ENCODE assay signal across 8 cellular contexts in genomic region chr15:99100245-99101173, GRCh38. TPM values are rescaled to one million over a fixed set of nuclear protein-coding genes. Genes with fewer than 3 reads are reported as not detected.
DNase-seq lines count a peak whose midpoint lies in the region; ATAC-seq lines count a peak whose summit lies in the region.

No MANE protein-coding gene starts in this region.

- H3K27me3 ChIP-seq in esophagus (ENCODE audit: control insufficient read depth in 1 of 2, insufficient read depth in 2 of 2, low read length in 2 of 2): peaks cover 0 to 5% of the 10 kb centered on the region in 2 donors

- H3K36me3 ChIP-seq in esophagus (ENCODE audit: control insufficient read depth in 2 of 2, insufficient read depth in 2 of 2, low read length in 1 of 2) (no peaks in the 10 kb centered on the region), mesodermal cell (ENCODE audit: control insufficient read depth, insufficient read depth, low read length) (no peaks in the 10 kb centered on the region)

- DNase-seq in Daoy (ENCODE audit: low read depth) (peak; percentile 82), NCI-H345 (lab: John Stamatoyannopoulos, UW) (peak; percentile 65), stromal cell of bone marrow (ENCODE audit: low read depth) (peak; percentile 48)
- DNase-seq in activated CD8-positive, alpha-beta memory T cell treated with anti-CD3 and anti-CD28 coated beads for 24 hours: peak; percentile 68
- no peak for DNase-seq in stimulated activated naive CD4-positive, alpha-beta T cell treated with Interleukin-2 at 50 U/mL for 16 hours (lab: John Stamatoyannopoulos, UW)

- H3K27ac ChIP-seq in esophagus (ENCODE audit: low read depth in 2 of 2, low read length in 1 of 2) (peak overlapping the region; percentile 34 to 35), mesodermal cell (ENCODE audit: low read depth, low read length, severe bottlenecking) (no peak overlapping the region)

- peaks cover 0 to 3% of the 10 kb centered on the region in 2 donors for H3K9me3 ChIP-seq in esophagus (ENCODE audit: control insufficient read depth in 2 of 2, insufficient read depth in 1 of 2, low read depth in 1 of 2, low read length in 1 of 2)
- H3K9me3 ChIP-seq in mesodermal cell (ENCODE audit: control insufficient read depth, low read length): no peaks in the 10 kb centered on the region

- H3K4me3 ChIP-seq in esophagus (ENCODE audit: low read depth in 1 of 2, low read length in 2 of 2) (peak overlapping the region; percentile 18 to 20), mesodermal cell (ENCODE audit: extremely low read depth, insufficient read depth, low read length, poor library complexity, severe bottlenecking) (peak overlapping the region; percentile 18)

- H3K4me1 ChIP-seq in esophagus (ENCODE audit: control insufficient read depth in 2 of 2, insufficient read depth in 2 of 2, low read length in 1 of 2): peaks cover 0 to 4% of the 10 kb centered on the region in 2 donors
- H3K4me1 ChIP-seq in mesodermal cell (ENCODE audit: control insufficient read depth, insufficient read depth, low read length, poor library complexity, severe bottlenecking): peaks cover 4% of the 10 kb centered on the region

- peak; percentile 39 for ATAC-seq in HG02763 (IDR thresholded peaks at IDR 0.05; ENCODE audit: unreplicated experiment)

- WGBS in esophagus, 2 donors: 3% methylated on average over 50 of the region's 50 CpGs
- 0 to 5% methylated on average over 21 to 39 of the region's 50 CpGs for WGBS in mesodermal cell (ENCODE audit: insufficient coverage in 2 of 2), 2 experiments

RNA-seq across cellular contexts. Expression of gene SYNM, which starts 4.4 kb away (rescaled TPM):
- total RNA-seq in Daoy (2014; rRNA removed; shearing (Covaris generic)): 9.3 and 11.8 TPM in 2 replicates
- 10 to 100 TPM; 20.3 to 40.8 TPM for polyA plus RNA-seq in esophagus
- polyA plus RNA-seq in mesodermal cell (2013, experiment 1 of 2): 12.7 TPM
- 13.1 TPM for polyA plus RNA-seq in mesodermal cell (2013, experiment 2 of 2)
